ENCODE assay signal across 1 cellular context in the genomic region with DNA sequence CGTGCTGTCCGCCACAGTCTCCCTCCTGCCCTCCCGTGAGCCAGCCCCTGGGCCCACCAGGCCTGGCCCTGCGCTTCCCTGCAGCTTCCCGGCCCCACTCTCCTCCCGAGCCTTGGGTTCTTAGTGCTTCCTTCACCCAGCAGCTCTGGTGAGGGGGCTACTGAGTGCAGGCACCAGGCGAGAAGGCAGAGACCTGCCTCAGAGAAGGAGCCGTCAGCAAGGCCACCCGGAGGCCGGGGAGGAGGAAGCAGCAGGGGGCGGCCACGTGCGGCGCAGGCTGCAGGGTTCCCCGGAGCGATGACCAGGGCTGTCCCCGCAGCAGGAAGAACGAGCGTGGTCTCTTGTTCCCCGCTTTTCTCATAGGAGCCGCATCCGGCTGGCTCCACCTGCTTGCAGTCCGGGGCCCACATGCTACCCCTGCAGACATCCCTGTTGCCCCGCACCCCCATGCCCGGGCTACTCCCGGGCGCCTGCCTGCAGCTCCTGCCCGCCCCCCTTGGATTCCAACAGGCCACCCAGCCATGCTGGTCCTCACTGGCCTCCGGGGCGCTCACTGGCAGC.
TF ChIP-seq lines count a peak whose summit lies in the region.

No MANE protein-coding gene starts in this region.

TF ChIP-seq in HepG2, 621 proteins besides CTCF, POLR2A, EP300 and RAD21 (continued from another document and continues in another):
- TF ChIP-seq, protein P1, sequence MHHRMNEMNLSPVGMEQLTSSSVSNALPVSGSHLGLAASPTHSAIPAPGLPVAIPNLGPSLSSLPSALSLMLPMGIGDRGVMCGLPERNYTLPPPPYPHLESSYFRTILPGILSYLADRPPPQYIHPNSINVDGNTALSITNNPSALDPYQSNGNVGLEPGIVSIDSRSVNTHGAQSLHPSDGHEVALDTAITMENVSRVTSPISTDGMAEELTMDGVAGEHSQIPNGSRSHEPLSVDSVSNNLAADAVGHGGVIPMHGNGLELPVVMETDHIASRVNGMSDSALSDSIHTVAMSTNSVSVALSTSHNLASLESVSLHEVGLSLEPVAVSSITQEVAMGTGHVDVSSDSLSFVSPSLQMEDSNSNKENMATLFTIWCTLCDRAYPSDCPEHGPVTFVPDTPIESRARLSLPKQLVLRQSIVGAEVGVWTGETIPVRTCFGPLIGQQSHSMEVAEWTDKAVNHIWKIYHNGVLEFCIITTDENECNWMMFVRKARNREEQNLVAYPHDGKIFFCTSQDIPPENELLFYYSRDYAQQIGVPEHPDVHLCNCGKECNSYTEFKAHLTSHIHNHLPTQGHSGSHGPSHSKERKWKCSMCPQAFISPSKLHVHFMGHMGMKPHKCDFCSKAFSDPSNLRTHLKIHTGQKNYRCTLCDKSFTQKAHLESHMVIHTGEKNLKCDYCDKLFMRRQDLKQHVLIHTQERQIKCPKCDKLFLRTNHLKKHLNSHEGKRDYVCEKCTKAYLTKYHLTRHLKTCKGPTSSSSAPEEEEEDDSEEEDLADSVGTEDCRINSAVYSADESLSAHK (CRISPR knock-in tag; IDR thresholded peaks at IDR 0.05; ENCODE audit: borderline replicate concordance) = no peak
- TF ChIP-seq, protein P2, sequence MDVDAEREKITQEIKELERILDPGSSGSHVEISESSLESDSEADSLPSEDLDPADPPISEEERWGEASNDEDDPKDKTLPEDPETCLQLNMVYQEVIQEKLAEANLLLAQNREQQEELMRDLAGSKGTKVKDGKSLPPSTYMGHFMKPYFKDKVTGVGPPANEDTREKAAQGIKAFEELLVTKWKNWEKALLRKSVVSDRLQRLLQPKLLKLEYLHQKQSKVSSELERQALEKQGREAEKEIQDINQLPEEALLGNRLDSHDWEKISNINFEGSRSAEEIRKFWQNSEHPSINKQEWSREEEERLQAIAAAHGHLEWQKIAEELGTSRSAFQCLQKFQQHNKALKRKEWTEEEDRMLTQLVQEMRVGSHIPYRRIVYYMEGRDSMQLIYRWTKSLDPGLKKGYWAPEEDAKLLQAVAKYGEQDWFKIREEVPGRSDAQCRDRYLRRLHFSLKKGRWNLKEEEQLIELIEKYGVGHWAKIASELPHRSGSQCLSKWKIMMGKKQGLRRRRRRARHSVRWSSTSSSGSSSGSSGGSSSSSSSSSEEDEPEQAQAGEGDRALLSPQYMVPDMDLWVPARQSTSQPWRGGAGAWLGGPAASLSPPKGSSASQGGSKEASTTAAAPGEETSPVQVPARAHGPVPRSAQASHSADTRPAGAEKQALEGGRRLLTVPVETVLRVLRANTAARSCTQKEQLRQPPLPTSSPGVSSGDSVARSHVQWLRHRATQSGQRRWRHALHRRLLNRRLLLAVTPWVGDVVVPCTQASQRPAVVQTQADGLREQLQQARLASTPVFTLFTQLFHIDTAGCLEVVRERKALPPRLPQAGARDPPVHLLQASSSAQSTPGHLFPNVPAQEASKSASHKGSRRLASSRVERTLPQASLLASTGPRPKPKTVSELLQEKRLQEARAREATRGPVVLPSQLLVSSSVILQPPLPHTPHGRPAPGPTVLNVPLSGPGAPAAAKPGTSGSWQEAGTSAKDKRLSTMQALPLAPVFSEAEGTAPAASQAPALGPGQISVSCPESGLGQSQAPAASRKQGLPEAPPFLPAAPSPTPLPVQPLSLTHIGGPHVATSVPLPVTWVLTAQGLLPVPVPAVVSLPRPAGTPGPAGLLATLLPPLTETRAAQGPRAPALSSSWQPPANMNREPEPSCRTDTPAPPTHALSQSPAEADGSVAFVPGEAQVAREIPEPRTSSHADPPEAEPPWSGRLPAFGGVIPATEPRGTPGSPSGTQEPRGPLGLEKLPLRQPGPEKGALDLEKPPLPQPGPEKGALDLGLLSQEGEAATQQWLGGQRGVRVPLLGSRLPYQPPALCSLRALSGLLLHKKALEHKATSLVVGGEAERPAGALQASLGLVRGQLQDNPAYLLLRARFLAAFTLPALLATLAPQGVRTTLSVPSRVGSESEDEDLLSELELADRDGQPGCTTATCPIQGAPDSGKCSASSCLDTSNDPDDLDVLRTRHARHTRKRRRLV (CRISPR knock-in tag; IDR thresholded peaks at IDR 0.05) = no peak
- TF ChIP-seq, protein P3, sequence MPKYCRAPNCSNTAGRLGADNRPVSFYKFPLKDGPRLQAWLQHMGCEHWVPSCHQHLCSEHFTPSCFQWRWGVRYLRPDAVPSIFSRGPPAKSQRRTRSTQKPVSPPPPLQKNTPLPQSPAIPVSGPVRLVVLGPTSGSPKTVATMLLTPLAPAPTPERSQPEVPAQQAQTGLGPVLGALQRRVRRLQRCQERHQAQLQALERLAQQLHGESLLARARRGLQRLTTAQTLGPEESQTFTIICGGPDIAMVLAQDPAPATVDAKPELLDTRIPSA (CRISPR knock-in tag; IDR thresholded peaks at IDR 0.05; ENCODE audit: borderline replicate concordance) = 0 out of 2 replicates have a peak, but pooled peaks have one; percentile 64
- TF ChIP-seq, protein P4, sequence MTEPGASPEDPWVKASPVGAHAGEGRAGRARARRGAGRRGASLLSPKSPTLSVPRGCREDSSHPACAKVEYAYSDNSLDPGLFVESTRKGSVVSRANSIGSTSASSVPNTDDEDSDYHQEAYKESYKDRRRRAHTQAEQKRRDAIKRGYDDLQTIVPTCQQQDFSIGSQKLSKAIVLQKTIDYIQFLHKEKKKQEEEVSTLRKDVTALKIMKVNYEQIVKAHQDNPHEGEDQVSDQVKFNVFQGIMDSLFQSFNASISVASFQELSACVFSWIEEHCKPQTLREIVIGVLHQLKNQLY (CRISPR knock-in tag; IDR thresholded peaks at IDR 0.05) = no peak
- TF ChIP-seq, protein P5, sequence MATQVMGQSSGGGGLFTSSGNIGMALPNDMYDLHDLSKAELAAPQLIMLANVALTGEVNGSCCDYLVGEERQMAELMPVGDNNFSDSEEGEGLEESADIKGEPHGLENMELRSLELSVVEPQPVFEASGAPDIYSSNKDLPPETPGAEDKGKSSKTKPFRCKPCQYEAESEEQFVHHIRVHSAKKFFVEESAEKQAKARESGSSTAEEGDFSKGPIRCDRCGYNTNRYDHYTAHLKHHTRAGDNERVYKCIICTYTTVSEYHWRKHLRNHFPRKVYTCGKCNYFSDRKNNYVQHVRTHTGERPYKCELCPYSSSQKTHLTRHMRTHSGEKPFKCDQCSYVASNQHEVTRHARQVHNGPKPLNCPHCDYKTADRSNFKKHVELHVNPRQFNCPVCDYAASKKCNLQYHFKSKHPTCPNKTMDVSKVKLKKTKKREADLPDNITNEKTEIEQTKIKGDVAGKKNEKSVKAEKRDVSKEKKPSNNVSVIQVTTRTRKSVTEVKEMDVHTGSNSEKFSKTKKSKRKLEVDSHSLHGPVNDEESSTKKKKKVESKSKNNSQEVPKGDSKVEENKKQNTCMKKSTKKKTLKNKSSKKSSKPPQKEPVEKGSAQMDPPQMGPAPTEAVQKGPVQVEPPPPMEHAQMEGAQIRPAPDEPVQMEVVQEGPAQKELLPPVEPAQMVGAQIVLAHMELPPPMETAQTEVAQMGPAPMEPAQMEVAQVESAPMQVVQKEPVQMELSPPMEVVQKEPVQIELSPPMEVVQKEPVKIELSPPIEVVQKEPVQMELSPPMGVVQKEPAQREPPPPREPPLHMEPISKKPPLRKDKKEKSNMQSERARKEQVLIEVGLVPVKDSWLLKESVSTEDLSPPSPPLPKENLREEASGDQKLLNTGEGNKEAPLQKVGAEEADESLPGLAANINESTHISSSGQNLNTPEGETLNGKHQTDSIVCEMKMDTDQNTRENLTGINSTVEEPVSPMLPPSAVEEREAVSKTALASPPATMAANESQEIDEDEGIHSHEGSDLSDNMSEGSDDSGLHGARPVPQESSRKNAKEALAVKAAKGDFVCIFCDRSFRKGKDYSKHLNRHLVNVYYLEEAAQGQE (IDR thresholded peaks at IDR 0.05; ENCODE audit: borderline replicate concordance in 1 of 2, low read depth in 1 of 2, low read length in 2 of 2) = no peak
- TF ChIP-seq ZNF614 (CRISPR knock-in tag; IDR thresholded peaks at IDR 0.05; ENCODE audit: borderline replicate concordance) (no peak), ZNF430 (CRISPR knock-in tag; IDR thresholded peaks at IDR 0.05) (peak; percentile 89; the same call in 1 of the 2 replicates), SCMH1 (CRISPR knock-in tag; IDR thresholded peaks at IDR 0.05; ENCODE audit: borderline replicate concordance) (no peak), NFYB (CRISPR knock-in tag; IDR thresholded peaks at IDR 0.05) (no peak), ZNF766 (CRISPR knock-in tag; IDR thresholded peaks at IDR 0.05; ENCODE audit: borderline replicate concordance) (no peak), ZMYM4 (CRISPR knock-in tag; IDR thresholded peaks at IDR 0.05) (0 out of 2 replicates have a peak, but pooled peaks have one; percentile 55), YEATS4 (CRISPR knock-in tag; IDR thresholded peaks at IDR 0.05; ENCODE audit: borderline replicate concordance) (peak; percentile 38; the same call in 1 of the 2 replicates), ZNF274 (CRISPR knock-in tag; IDR thresholded peaks at IDR 0.05) (peak; percentile 82; the same call in 1 of the 2 replicates), PHF5A (CRISPR knock-in tag; IDR thresholded peaks at IDR 0.05; ENCODE audit: low read depth, unreplicated experiment) (no peak), RFX5 (IDR thresholded peaks at IDR 0.05; ENCODE audit: low read depth, low read length) (no peak), DNMT3B (CRISPR knock-in tag; conservative IDR thresholded peaks at IDR 0.05) (no peak), ZNF230 (CRISPR knock-in tag; IDR thresholded peaks at IDR 0.05) (0 out of 2 replicates have a peak, but pooled peaks have one; percentile 71), FOXC1 (CRISPR knock-in tag; IDR thresholded peaks at IDR 0.05; ENCODE audit: borderline replicate concordance) (peak; percentile 84; the same call in 1 of the 2 replicates), RBM39 (IDR thresholded peaks at IDR 0.05; ENCODE audit: low read depth, low read length, poor library complexity, severe bottlenecking) (no peak), GFI1 (CRISPR knock-in tag; IDR thresholded peaks at IDR 0.05; ENCODE audit: borderline replicate concordance) (no peak), SALL1 (CRISPR knock-in tag; IDR thresholded peaks at IDR 0.05) (peak; percentile 86), POLR2G (IDR thresholded peaks at IDR 0.05; ENCODE audit: low read depth, low read length) (no peak), JARID2 (CRISPR knock-in tag; IDR thresholded peaks at IDR 0.05; ENCODE audit: insufficient replicate concordance) (peak; percentile 76), SMAD3 (CRISPR knock-in tag; IDR thresholded peaks at IDR 0.05) (0 out of 2 replicates have a peak, but pooled peaks have one; percentile 29), ZNF7 (CRISPR knock-in tag; IDR thresholded peaks at IDR 0.05) (no peak), SRSF9 (IDR thresholded peaks at IDR 0.05; ENCODE audit: borderline replicate concordance, insufficient read depth, low read depth, low read length, poor library complexity, severe bottlenecking) (no peak), SRY (CRISPR knock-in tag; IDR thresholded peaks at IDR 0.05) (peak; percentile 87), HDAC2 (CRISPR knock-in tag; IDR thresholded peaks at IDR 0.05) (no peak), ZNF703 (CRISPR knock-in tag; IDR thresholded peaks at IDR 0.05; ENCODE audit: borderline replicate concordance) (0 out of 2 replicates have a peak, but pooled peaks have one; percentile 47)
- TF ChIP-seq, protein P6, sequence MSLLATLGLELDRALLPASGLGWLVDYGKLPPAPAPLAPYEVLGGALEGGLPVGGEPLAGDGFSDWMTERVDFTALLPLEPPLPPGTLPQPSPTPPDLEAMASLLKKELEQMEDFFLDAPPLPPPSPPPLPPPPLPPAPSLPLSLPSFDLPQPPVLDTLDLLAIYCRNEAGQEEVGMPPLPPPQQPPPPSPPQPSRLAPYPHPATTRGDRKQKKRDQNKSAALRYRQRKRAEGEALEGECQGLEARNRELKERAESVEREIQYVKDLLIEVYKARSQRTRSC (CRISPR knock-in tag; IDR thresholded peaks at IDR 0.05; ENCODE audit: low read depth) = no peak
- TF ChIP-seq, protein P7, sequence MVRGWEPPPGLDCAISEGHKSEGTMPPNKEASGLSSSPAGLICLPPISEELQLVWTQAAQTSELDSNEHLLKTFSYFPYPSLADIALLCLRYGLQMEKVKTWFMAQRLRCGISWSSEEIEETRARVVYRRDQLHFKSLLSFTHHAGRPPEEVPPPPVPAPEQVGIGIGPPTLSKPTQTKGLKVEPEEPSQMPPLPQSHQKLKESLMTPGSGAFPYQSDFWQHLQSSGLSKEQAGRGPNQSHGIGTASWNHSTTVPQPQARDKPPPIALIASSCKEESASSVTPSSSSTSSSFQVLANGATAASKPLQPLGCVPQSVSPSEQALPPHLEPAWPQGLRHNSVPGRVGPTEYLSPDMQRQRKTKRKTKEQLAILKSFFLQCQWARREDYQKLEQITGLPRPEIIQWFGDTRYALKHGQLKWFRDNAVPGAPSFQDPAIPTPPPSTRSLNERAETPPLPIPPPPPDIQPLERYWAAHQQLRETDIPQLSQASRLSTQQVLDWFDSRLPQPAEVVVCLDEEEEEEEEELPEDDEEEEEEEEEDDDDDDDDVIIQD (CRISPR knock-in tag; IDR thresholded peaks at IDR 0.05; ENCODE audit: low read depth) = no peak
- TF ChIP-seq, protein P8, sequence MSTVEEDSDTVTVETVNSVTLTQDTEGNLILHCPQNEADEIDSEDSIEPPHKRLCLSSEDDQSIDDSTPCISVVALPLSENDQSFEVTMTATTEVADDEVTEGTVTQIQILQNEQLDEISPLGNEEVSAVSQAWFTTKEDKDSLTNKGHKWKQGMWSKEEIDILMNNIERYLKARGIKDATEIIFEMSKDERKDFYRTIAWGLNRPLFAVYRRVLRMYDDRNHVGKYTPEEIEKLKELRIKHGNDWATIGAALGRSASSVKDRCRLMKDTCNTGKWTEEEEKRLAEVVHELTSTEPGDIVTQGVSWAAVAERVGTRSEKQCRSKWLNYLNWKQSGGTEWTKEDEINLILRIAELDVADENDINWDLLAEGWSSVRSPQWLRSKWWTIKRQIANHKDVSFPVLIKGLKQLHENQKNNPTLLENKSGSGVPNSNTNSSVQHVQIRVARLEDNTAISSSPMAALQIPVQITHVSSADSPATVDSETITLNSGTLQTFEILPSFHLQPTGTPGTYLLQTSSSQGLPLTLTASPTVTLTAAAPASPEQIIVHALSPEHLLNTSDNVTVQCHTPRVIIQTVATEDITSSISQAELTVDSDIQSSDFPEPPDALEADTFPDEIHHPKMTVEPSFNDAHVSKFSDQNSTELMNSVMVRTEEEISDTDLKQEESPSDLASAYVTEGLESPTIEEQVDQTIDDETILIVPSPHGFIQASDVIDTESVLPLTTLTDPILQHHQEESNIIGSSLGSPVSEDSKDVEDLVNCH (CRISPR knock-in tag; IDR thresholded peaks at IDR 0.05) = no peak
- TF ChIP-seq, protein P9, sequence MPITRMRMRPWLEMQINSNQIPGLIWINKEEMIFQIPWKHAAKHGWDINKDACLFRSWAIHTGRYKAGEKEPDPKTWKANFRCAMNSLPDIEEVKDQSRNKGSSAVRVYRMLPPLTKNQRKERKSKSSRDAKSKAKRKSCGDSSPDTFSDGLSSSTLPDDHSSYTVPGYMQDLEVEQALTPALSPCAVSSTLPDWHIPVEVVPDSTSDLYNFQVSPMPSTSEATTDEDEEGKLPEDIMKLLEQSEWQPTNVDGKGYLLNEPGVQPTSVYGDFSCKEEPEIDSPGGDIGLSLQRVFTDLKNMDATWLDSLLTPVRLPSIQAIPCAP (CRISPR knock-in tag; IDR thresholded peaks at IDR 0.05; ENCODE audit: low read depth) = no peak
- TF ChIP-seq, protein P10, sequence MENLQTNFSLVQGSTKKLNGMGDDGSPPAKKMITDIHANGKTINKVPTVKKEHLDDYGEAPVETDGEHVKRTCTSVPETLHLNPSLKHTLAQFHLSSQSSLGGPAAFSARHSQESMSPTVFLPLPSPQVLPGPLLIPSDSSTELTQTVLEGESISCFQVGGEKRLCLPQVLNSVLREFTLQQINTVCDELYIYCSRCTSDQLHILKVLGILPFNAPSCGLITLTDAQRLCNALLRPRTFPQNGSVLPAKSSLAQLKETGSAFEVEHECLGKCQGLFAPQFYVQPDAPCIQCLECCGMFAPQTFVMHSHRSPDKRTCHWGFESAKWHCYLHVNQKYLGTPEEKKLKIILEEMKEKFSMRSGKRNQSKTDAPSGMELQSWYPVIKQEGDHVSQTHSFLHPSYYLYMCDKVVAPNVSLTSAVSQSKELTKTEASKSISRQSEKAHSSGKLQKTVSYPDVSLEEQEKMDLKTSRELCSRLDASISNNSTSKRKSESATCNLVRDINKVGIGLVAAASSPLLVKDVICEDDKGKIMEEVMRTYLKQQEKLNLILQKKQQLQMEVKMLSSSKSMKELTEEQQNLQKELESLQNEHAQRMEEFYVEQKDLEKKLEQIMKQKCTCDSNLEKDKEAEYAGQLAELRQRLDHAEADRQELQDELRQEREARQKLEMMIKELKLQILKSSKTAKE (CRISPR knock-in tag; IDR thresholded peaks at IDR 0.05; ENCODE audit: borderline replicate concordance) = no peak
